21 cellular contexts compared by ENCODE assay signal in the genomic region with DNA sequence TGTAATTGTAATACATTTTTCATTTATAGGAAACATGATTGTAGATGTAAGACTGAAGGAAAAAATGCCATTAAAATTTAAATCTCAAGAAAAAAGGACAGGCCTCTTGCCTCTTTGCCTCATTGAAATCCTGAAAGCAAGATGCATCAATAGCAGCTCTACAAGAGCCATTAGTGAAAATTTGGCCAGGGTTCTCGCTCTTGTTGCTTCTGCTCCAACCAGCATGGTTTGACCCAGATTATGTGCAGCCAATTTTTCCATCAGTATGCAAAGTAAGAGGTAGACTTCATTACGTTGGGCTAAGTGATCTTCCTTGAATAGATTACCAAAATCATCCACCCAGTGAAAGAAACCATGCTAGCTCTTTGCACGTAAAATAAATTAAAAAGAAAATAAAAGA.
"Had no signal": no experiment of that assay in that cellular context is flagged by ENCODE, and none has a peak within 500 bp of the region (broad histone marks: within the 10 kb centered on the region; RNA-seq: fewer than 3 reads in every experiment).

No MANE protein-coding gene starts in this region.

- H3K36me3 ChIP-seq: esophagus squamous epithelium, gastroesophageal sphincter, left ventricle myocardium inferior, suprapubic skin, thyroid gland had no signal

- H3K4me1 ChIP-seq: gastroesophageal sphincter, left ventricle myocardium inferior, suprapubic skin, thyroid gland had no signal

- H3K4me2 ChIP-seq: smooth muscle cell had no signal

- H3K9me3 ChIP-seq: esophagus squamous epithelium, gastroesophageal sphincter, left ventricle myocardium inferior, mucosa of descending colon, neutrophil, suprapubic skin, thyroid gland had no signal

- ATAC-seq: gastroesophageal sphincter; mucosa of descending colon; naive thymus-derived CD8-positive, alpha-beta T cell; right cardiac atrium; stimulated activated effector memory CD8-positive, alpha-beta T cell treated with anti-CD3 and anti-CD28 coated beads, Interleukin-12 subunit alpha, Interleukin-12 subunit beta, amount 100 ng/mL, for 72 hours; stimulated activated naive CD8-positive, alpha-beta T cell treated with anti-CD3 and anti-CD28 coated beads, Interleukin-15, Interleukin-2, amounts not matched to agents 100 U/mL and 50 U/mL, for 24 hours had no signal

- FAIRE-seq: colon, keratinocyte, urothelium cell line had no signal

- DNase-seq: esophagus squamous epithelium; foreskin fibroblast; immature natural killer cell; left ventricle myocardium inferior; mesendoderm; mucosa of descending colon; naive thymus-derived CD8-positive, alpha-beta T cell; posterior cingulate gyrus; right cardiac atrium; stimulated activated CD4-positive, alpha-beta T cell treated with anti-CD3 and anti-CD28 coated beads, Interleukin-2, amount 100 ng/mL, for 48 hours; stimulated activated naive CD8-positive, alpha-beta T cell treated with anti-CD3 and anti-CD28 coated beads, Interleukin-15, Interleukin-2, amounts not matched to agents 100 U/mL and 50 U/mL, for 24 hours had no signal

- H3K27me3 ChIP-seq: esophagus squamous epithelium, gastroesophageal sphincter, neutrophil, suprapubic skin, thyroid gland had no signal

- H3K27ac ChIP-seq: esophagus squamous epithelium, gastroesophageal sphincter, left ventricle myocardium inferior, neutrophil, suprapubic skin, thyroid gland had no signal

- H3K4me3 ChIP-seq: esophagus squamous epithelium, gastroesophageal sphincter, left ventricle myocardium inferior, lung, mucosa of descending colon, smooth muscle cell, suprapubic skin, thyroid gland had no signal
